In genomic region chr5:84688566-84688965, GRCh38 we compare ENCODE assay signal across 1 cellular context.
TF ChIP-seq lines count a peak whose summit lies in the region.

No MANE protein-coding gene starts in this region.

TF ChIP-seq in SK-N-SH, 30 proteins besides CTCF, POLR2A, EP300 and RAD21 (continued from another document):
- TF ChIP-seq, protein P1, sequence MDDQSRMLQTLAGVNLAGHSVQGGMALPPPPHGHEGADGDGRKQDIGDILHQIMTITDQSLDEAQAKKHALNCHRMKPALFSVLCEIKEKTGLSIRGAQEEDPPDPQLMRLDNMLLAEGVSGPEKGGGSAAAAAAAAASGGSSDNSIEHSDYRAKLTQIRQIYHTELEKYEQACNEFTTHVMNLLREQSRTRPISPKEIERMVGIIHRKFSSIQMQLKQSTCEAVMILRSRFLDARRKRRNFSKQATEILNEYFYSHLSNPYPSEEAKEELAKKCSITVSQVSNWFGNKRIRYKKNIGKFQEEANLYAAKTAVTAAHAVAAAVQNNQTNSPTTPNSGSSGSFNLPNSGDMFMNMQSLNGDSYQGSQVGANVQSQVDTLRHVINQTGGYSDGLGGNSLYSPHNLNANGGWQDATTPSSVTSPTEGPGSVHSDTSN (IDR thresholded peaks at IDR 0.05) = peak; percentile 61; the same call in 1 of the 2 replicates
- TF ChIP-seq MEF2A (IDR thresholded peaks at IDR 0.05; ENCODE audit: borderline replicate concordance, low read depth) (peak; percentile 43; the same call in 1 of the 2 replicates), SMC3 (IDR thresholded peaks at IDR 0.05; ENCODE audit: low read depth, low read length) (no peak), GABPA (IDR thresholded peaks at IDR 0.05; ENCODE audit: low read depth) (no peak), TAF1 (IDR thresholded peaks at IDR 0.05; ENCODE audit: borderline replicate concordance, low read depth, low read length) (no peak), RXRA (IDR thresholded peaks at IDR 0.05; ENCODE audit: borderline replicate concordance, low read depth) (no peak), IRF3 (IDR thresholded peaks at IDR 0.05; ENCODE audit: low read depth, low read length) (no peak), RFX5 (IDR thresholded peaks at IDR 0.05; ENCODE audit: low read length) (no peak), SIN3A (IDR thresholded peaks at IDR 0.05; ENCODE audit: borderline replicate concordance, low read depth, low read length) (no peak), MAX (IDR thresholded peaks at IDR 0.05; ENCODE audit: low read depth) (no peak), ELF1 (IDR thresholded peaks at IDR 0.05) (no peak)
- TF ChIP-seq, protein P2, sequence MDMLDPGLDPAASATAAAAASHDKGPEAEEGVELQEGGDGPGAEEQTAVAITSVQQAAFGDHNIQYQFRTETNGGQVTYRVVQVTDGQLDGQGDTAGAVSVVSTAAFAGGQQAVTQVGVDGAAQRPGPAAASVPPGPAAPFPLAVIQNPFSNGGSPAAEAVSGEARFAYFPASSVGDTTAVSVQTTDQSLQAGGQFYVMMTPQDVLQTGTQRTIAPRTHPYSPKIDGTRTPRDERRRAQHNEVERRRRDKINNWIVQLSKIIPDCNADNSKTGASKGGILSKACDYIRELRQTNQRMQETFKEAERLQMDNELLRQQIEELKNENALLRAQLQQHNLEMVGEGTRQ (IDR thresholded peaks at IDR 0.05; ENCODE audit: borderline replicate concordance, low read depth, low read length) = no peak
TF ChIP-seq in SK-N-SH: peak in this region for 8.
